8 cellular contexts compared by ENCODE assay signal in genomic region chr18:62131305-62131909, GRCh38. TPM values are rescaled to one million over a fixed set of nuclear protein-coding genes. Genes with fewer than 3 reads are reported as not detected.
DNase-seq lines count a peak whose midpoint lies in the region; ATAC-seq and TF ChIP-seq lines count a peak whose summit lies in the region.

No MANE protein-coding gene starts in this region.

- H3K36me3 ChIP-seq in KMS-11 (ENCODE audit: insufficient read depth) = no peaks in the 10 kb centered on the region
- H3K36me3 ChIP-seq in SJSA1 = no peaks in the 10 kb centered on the region

- H3K79me2 ChIP-seq in KMS-11 (ENCODE audit: insufficient read depth, low read depth) = no peaks in the 10 kb centered on the region

- no peaks in the 10 kb centered on the region for H3K27me3 ChIP-seq in KMS-11 (ENCODE audit: insufficient read depth, low read depth)
- H3K27me3 ChIP-seq in SJSA1 (replicated peaks) = no peaks in the 10 kb centered on the region

- no peak overlapping the region for H2AFZ ChIP-seq in KMS-11 (ENCODE audit: low read depth)

- peak; percentile 73 for ATAC-seq in GM21390 (IDR thresholded peaks at IDR 0.05; ENCODE audit: unreplicated experiment)
- ATAC-seq in HG02840 (IDR thresholded peaks at IDR 0.05; ENCODE audit: low FRiP score, unreplicated experiment) = no peak

- no peak overlapping the region for H3K4me3 ChIP-seq in KMS-11 (IDR thresholded peaks at IDR 0.05; ENCODE audit: insufficient read depth, low read depth, low read length)
- H3K4me3 ChIP-seq in SJSA1 = no peak overlapping the region

- DNase-seq in DMS 273 (lab: John Stamatoyannopoulos, UW; ENCODE audit: unreplicated experiment) (peak; percentile 80), SJSA1 (ENCODE audit: low read depth in 1 of 2, low spot score in 2 of 2) (peak; percentile 59 to 66), head of caudate nucleus (peak in 41 of 42 donors; percentile 8 to 81 (median 57)), retina (peak; percentile 57)
- DNase-seq in activated naive CD4-positive, alpha-beta T cell treated with anti-CD3 and anti-CD28 coated beads, Interleukin-2, amount 50 U/mL, for 16 hours = peak; percentile 52

- H3K4me2 ChIP-seq in KMS-11 = no peak overlapping the region

- H3K9ac ChIP-seq in KMS-11 = no peak overlapping the region

- no peaks in the 10 kb centered on the region for H4K20me1 ChIP-seq in KMS-11 (ENCODE audit: insufficient read depth)

- H3K9me3 ChIP-seq in SJSA1 (replicated peaks) = no peaks in the 10 kb centered on the region

- H3K4me1 ChIP-seq in KMS-11 (ENCODE audit: low read depth, poor library complexity, severe bottlenecking) (peaks cover 5% of the 10 kb centered on the region), SJSA1 (replicated peaks) (peaks cover 9% of the 10 kb centered on the region)

- H3K27ac ChIP-seq in KMS-11 = no peak overlapping the region
- no peak overlapping the region for H3K27ac ChIP-seq in SJSA1

- intact Hi-C loops in head of caudate nucleus (cut with DNase I) = no loop called here

- peak; percentile 99 for TF ChIP-seq CTCF in KMS-11 (conservative IDR thresholded peaks at IDR 0.05; ENCODE audit: low read depth, low read length)

RNA-seq across cellular contexts. Expression of gene PIGN, which starts 55.4 kb away (rescaled TPM):
- 35.3 and 36.4 TPM in 2 replicates for total RNA-seq in SJSA1 (2014; rRNA removed; shearing (Covaris generic))

RNA-seq across cellular contexts. Expression of gene RELCH, which starts 55.6 kb away (rescaled TPM):
- 17.5 and 19.4 TPM in 2 replicates for total RNA-seq in SJSA1 (2014; rRNA removed; shearing (Covaris generic))
